ENCODE assay signal across 8 cellular contexts in the genomic region with DNA sequence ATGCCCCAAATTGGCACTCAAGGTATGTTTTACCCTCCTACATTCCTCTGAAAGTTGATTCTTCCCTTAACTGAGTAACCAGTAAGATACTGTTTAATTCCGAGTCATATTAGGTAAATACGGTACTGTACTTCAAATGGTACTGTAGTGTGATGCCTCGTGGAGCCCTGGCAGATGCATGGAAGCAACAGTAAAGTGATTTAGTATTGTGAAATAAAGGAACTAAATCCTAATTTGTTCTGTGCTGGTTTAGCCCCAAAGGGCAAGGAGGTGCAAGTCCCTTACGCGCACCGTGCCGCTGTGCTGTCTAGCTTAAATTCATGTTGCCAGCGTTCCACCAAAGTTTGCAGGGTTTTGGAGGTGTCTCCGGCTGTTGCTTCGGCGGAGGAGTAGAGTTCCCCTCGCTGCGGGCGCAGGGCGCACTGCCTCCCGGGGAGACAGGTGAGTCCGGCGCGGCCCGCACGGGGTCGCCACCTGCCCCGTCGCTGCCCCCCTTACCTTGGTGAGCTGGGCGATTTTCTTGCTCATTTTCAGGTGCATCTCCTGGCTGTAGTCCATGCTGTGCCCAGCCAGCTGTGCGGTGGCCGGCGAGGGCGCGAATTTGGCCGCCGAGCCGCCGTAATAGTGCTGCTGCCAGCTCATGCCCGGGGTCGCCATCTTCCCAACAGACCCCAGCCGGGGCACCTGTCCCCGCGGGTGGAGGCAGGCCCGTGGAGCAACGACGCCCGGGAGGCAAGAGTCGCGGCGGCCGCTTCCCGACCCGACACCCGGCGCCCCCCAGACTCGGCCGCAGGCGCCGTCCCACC. TPM values are rescaled to one million over a fixed set of nuclear protein-coding genes. Genes with fewer than 3 reads are reported as not detected.
DNase-seq lines count a peak whose midpoint lies in the region; ATAC-seq and TF ChIP-seq lines count a peak whose summit lies in the region.

No MANE protein-coding gene starts in this region.

- H3K36me3 ChIP-seq in Peyer's patch, result no peaks in the 10 kb centered on the region
- H3K36me3 ChIP-seq in ovary, result no peaks in the 10 kb centered on the region

- TF ChIP-seq EP300 in ovary (IDR thresholded peaks at IDR 0.05), result no peak

- H3K27me3 ChIP-seq in Peyer's patch, result no peaks in the 10 kb centered on the region
- no peaks in the 10 kb centered on the region for H3K27me3 ChIP-seq in ovary

- DNase-seq in A172 (ENCODE audit: low spot score), result peak; percentile 4
- peak; percentile 37 to 70 (median 58) for DNase-seq in Peyer's patch
- peak; percentile 34 for DNase-seq in activated gamma-delta T cell treated with anti-CD3 and anti-CD28 coated beads, Interleukin-2, amount 50 U/mL, for 16 hours (ENCODE audit: low read depth)
- DNase-seq in germinal center (ENCODE audit: low spot score), result peak; percentile 55
- DNase-seq in ovary, result peak; percentile 34 to 58 (median 46)
- DNase-seq in GM19238 (ENCODE audit: insufficient read length, low spot score), result no peak

- H3K4me3 ChIP-seq in Peyer's patch (peak overlapping the region; percentile 67 to 95 (median 78)), ovary (peak overlapping the region; percentile 48)

- H3K9me3 ChIP-seq in Peyer's patch (peaks cover 0 to 3% (median under 1%) of the 10 kb centered on the region in 4 donors), ovary (no peaks in the 10 kb centered on the region)

- intact Hi-C loops in ovary (cut with DNase I), result no loop called here

- 0 to 1% (median 0%) methylated on average over 35 to 55 of the region's 55 CpGs for WGBS in ovary, 3 donors

- ATAC-seq in GM18868 (IDR thresholded peaks at IDR 0.05; ENCODE audit: unreplicated experiment) (peak; percentile 35), HG03175 (IDR thresholded peaks at IDR 0.05; ENCODE audit: unreplicated experiment) (peak; percentile 23)

- TF ChIP-seq CTCF in Peyer's patch (IDR thresholded peaks at IDR 0.05), result peak in 3 of 6 experiments; percentile 19 to 42 (median 22)
- TF ChIP-seq CTCF in ovary (IDR thresholded peaks at IDR 0.05), result peak in 1 of 3 donors; percentile 31

- H3K4me1 ChIP-seq in Peyer's patch (peaks cover 0 to 7% (median 3%) of the 10 kb centered on the region in 4 donors), ovary (ENCODE audit: insufficient read depth) (no peaks in the 10 kb centered on the region)

- TF ChIP-seq POLR2A in Peyer's patch (IDR thresholded peaks at IDR 0.05) (no peak), ovary (IDR thresholded peaks at IDR 0.05) (no peak)

- peak overlapping the region; percentile 30 to 60 (median 50) for H3K27ac ChIP-seq in Peyer's patch
- H3K27ac ChIP-seq in ovary, result peak overlapping the region; percentile 70 to 83

RNA-seq across cellular contexts. Expression of a gene that starts 0.6 kb away (rescaled TPM):
- total RNA-seq in A172 (2014; rRNA removed; shearing (Covaris generic)), result 3.1 and 4.6 TPM in 2 replicates
- total RNA-seq in Peyer's patch (10 to 100 TPM in 2 of 4 donors, 1 to 10 TPM in 2; 2.7 to 11.9 (median 8.8) TPM), ovary (10 to 100 TPM in 3 of 7 donors, 1 to 10 TPM in 4; 5.4 to 10.8 (median 9.5) TPM)
- polyA plus RNA-seq in ovary, result 1 to 10 TPM; 2.8 to 3.6 TPM
